Comparison of ENCODE assay signal across 8 cellular contexts in genomic region chr1:26537951-26538352, GRCh38. TPM values are rescaled to one million over a fixed set of nuclear protein-coding genes. Genes with fewer than 3 reads are reported as not detected.
A peak's percentile ranks its signal among the peaks of the same experiment; 100 is the strongest.
DNase-seq lines count a peak whose midpoint lies in the region; TF ChIP-seq lines count a peak whose summit lies in the region.

No MANE protein-coding gene starts in this region.

- H3K36me3 Mint-ChIP-seq in CD14-positive monocyte: no peaks in the 10 kb centered on the region

- H3K9me3 Mint-ChIP-seq in CD14-positive monocyte: no peaks in the 10 kb centered on the region

- no peak overlapping the region for H2BK15ac ChIP-seq in neuronal stem cell (ENCODE audit: low read length)

- H3K4ac ChIP-seq in neuronal stem cell (ENCODE audit: low read length): no peak overlapping the region

- H3K79me1 ChIP-seq in neuronal stem cell (ENCODE audit: low read depth, low read length): peaks cover 4% of the 10 kb centered on the region

- H3K23ac ChIP-seq in neuronal stem cell (ENCODE audit: low read depth, low read length, poor library complexity): no peak overlapping the region

- H3K36me3 ChIP-seq in neuronal stem cell (replicated peaks in 1 of 2; ENCODE audit: control insufficient read depth in 2 of 2, insufficient read depth in 2 of 2, low read length in 2 of 2): peaks cover 0 to 3% of the 10 kb centered on the region in 2 donors

- no peak overlapping the region for H4K91ac ChIP-seq in neuronal stem cell (ENCODE audit: low read depth, low read length, poor library complexity)

- H3K27ac Mint-ChIP-seq in CD14-positive monocyte: peak overlapping the region; percentile 91 to 100 (median 97)

- no peak overlapping the region for H2BK12ac ChIP-seq in neuronal stem cell (ENCODE audit: low read length)

- no peak overlapping the region for H3K4me2 ChIP-seq in neuronal stem cell (ENCODE audit: insufficient read depth, low read length, poor library complexity, severe bottlenecking)

- no peak overlapping the region for H2BK5ac ChIP-seq in neuronal stem cell (ENCODE audit: low read length)

- no peak overlapping the region for H3K14ac ChIP-seq in neuronal stem cell (ENCODE audit: low read length)

- H3K4me1 ChIP-seq in neuronal stem cell (ENCODE audit: control insufficient read depth in 2 of 2, insufficient read depth in 1 of 2, low read depth in 1 of 2, low read length in 2 of 2): peaks cover 9% of the 10 kb centered on the region in 2 donors

- H3K9ac ChIP-seq in neuronal stem cell (ENCODE audit: low read depth, low read length, poor library complexity): no peak overlapping the region

- H2BK120ac ChIP-seq in neuronal stem cell (ENCODE audit: low read depth, low read length): no peak overlapping the region

- WGBS in neuronal stem cell (ENCODE audit: extremely low coverage in 2 of 2, insufficient read length in 2 of 2, insufficient replicate concordance in 1 of 2), 2 donors: no CpG with 5 or more reads among the region's 2 CpGs

- H3K9me3 ChIP-seq in neuronal stem cell (replicated peaks in 1 of 2; ENCODE audit: control insufficient read depth in 2 of 2, insufficient read depth in 1 of 2, low read depth in 1 of 2, low read length in 2 of 2): no peaks in the 10 kb centered on the region

- no peak overlapping the region for H2AFZ ChIP-seq in neuronal stem cell (ENCODE audit: low read length)

- H3K27me3 Mint-ChIP-seq in CD14-positive monocyte (ENCODE audit: low read depth in 3 of 3): no peaks in the 10 kb centered on the region

- H3K4me3 Mint-ChIP-seq in CD14-positive monocyte: peak overlapping the region in 1 of 2 donors; percentile 83

- no peak overlapping the region for H3K4me3 ChIP-seq in neuronal stem cell (ENCODE audit: low read length in 2 of 2)

- DNase-seq in CD14-positive monocyte (ENCODE audit: low spot score): peak; percentile 82
- DNase-seq in HCEC 1CT: peak; percentile 19
- peak; percentile 50 for DNase-seq in UCSD-AML1 (lab: John Stamatoyannopoulos, UW; ENCODE audit: unreplicated experiment)
- DNase-seq in iPS-NIHi7 (ENCODE audit: extremely low spot score): peak; percentile 63
- no peak for DNase-seq in neuronal stem cell (ENCODE audit: low spot score)
- no peak for DNase-seq in stimulated activated naive CD4-positive, alpha-beta T cell (lab: John Stamatoyannopoulos, UW)
- no peak for DNase-seq in activated CD4-positive, alpha-beta T cell treated with anti-CD3 and anti-CD28 coated beads for 1 hour
- no peak for DNase-seq in A172 (ENCODE audit: low spot score)

- peaks cover 61% of the 10 kb centered on the region for H3K4me1 Mint-ChIP-seq in CD14-positive monocyte

- no peak overlapping the region for H3K27ac ChIP-seq in neuronal stem cell (replicated peaks; ENCODE audit: low read length)

- no peak overlapping the region for H4K8ac ChIP-seq in neuronal stem cell (ENCODE audit: low read depth, low read length)

- no peak overlapping the region for H2AK5ac ChIP-seq in neuronal stem cell (ENCODE audit: low read depth, low read length)

- no peaks in the 10 kb centered on the region for H3K27me3 ChIP-seq in neuronal stem cell (ENCODE audit: control insufficient read depth in 3 of 3, insufficient read depth in 3 of 3, low read depth in 1 of 3, low read length in 3 of 3)

- no peak overlapping the region for H3K18ac ChIP-seq in neuronal stem cell (ENCODE audit: low read length)

- peak; percentile 54 for TF ChIP-seq CTCF in CD14-positive monocyte (IDR thresholded peaks at IDR 0.05)

- intact Hi-C loops in CD14-positive monocyte (cut with micrococcal nuclease): loop anchor here in 1 of 2 donors (5.0 kb wide), 1 partner anchor 59 kb away; no protein-coding TSS in a partner anchor

RNA-seq across cellular contexts. Expression of gene RPS6KA1, which starts 8.4 kb away (rescaled TPM):
- polyA plus RNA-seq in CD14-positive monocyte: 100 to 1,000 TPM; 188 to 189 TPM
- polyA plus RNA-seq in neuronal stem cell (2013, experiment 1 of 2): 22.7 TPM
- polyA plus RNA-seq in neuronal stem cell (2013, experiment 2 of 2): 22.0 TPM
- total RNA-seq in A172 (2014; rRNA removed; shearing (Covaris generic)): 14.6 and 22.2 TPM in 2 replicates

Comparison
In these comparisons a context has a peak if more than half of its experiments do, and no peak if none do; other contexts are left out.
1. DNase-seq: peak in CD14-positive monocyte (single experiment), HCEC 1CT (single experiment), UCSD-AML1 (single experiment) and iPS-NIHi7 (single experiment); none in neuronal stem cell (single experiment), stimulated activated naive CD4-positive, alpha-beta T cell (0 of 6), activated CD4-positive, alpha-beta T cell treated with anti-CD3 and anti-CD28 coated beads for 1 hour (single experiment) and A172 (single experiment).